ENCODE assay signal across 8 cellular contexts in the genomic region with DNA sequence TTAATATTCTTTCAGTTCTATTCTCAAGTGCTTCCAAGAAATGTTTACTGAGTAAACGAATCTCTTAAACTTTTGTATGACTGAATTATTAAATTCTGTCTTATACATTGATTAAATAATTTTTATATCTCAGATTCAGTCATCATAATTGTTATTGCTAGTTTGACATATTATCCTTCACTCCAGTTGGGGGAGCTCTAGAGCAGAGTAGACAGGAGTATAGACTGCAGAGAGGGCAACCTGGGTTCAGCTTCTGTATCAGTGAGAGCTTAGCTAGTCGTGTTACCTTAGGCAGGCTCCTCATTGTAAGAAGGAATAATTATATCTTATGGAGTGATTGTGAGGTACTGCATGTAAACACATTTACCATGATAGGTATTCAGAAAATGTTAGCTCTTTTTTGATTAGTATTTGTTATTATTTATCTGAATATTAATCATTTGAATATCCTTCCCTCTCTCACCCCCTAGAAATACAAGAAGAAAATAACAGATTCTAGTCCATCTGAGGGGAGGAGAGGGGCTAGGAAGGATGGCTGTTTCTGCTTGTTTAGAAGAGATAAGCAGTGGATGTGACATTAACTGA. TPM values are rescaled to one million over a fixed set of nuclear protein-coding genes. Genes with fewer than 3 reads are reported as not detected.
DNase-seq lines count a peak whose midpoint lies in the region; ATAC-seq, FAIRE-seq and TF ChIP-seq lines count a peak whose summit lies in the region.

No MANE protein-coding gene starts in this region.

- POLR2A ChIA-PET in PC-9 (lab: Charles Lee; ENCODE audit: unreplicated experiment) = no interaction called here

- no TSS peak for BruUV-seq in PC-9 (replicated peaks; lab: Mats Ljungman, UMichigan)

- WGBS in lung, 2 donors = 34 to 52% methylated on average over 2 of the region's 2 CpGs

- no peaks in the 10 kb centered on the region for H3K9me3 ChIP-seq in PC-9 (ENCODE audit: insufficient read depth, low read depth)
- no peaks in the 10 kb centered on the region for H3K9me3 ChIP-seq in lung (ENCODE audit: control insufficient read depth in 2 of 2, insufficient read depth in 1 of 2, low read length in 1 of 2)

- no peaks in the 10 kb centered on the region for H3F3A ChIP-seq in PC-9 (ENCODE audit: insufficient read depth, low read depth)

- TF ChIP-seq POLR2A in GM12892 (IDR thresholded peaks at IDR 0.05; ENCODE audit: low read depth, low read length) = no peak

- CTCF ChIA-PET in PC-9 (lab: Charles Lee) = interaction anchor here (0.6 to 0.8 kb wide), 2 partner anchors 11 to 518 kb away, joined by 3 to 4 read pairs; no protein-coding TSS in a partner anchor

- no peaks in the 10 kb centered on the region for H4K20me1 ChIP-seq in PC-9 (ENCODE audit: insufficient read depth)

- intact Hi-C loops in PC-9 (cut with micrococcal nuclease; ENCODE audit: unreplicated experiment) = no loop called here

- FAIRE-seq in bronchial epithelial cell (lab: Jason Lieb, UNC) (no peak), GM12892 (lab: Jason Lieb, UNC) (no peak)

- H3K4me1 ChIP-seq in PC-9 (replicated peaks; ENCODE audit: insufficient read depth) (no peaks in the 10 kb centered on the region), lung (ENCODE audit: control insufficient read depth in 2 of 2, insufficient read depth in 2 of 2, low read length in 2 of 2) (no peaks in the 10 kb centered on the region)

- H3K27me3 ChIP-seq in PC-9 (ENCODE audit: insufficient read depth, low read depth) (no peaks in the 10 kb centered on the region), bronchial epithelial cell (ENCODE audit: control insufficient read depth, insufficient read depth, low read length) (no peaks in the 10 kb centered on the region), lung (ENCODE audit: control insufficient read depth, insufficient read depth) (no peaks in the 10 kb centered on the region)

- no peak overlapping the region for H3K27ac ChIP-seq in PC-9
- no peak overlapping the region for H3K27ac ChIP-seq in lung (ENCODE audit: low read depth in 1 of 2, low read length in 1 of 2)

- H3K79me2 ChIP-seq in PC-9 (ENCODE audit: low read depth) = no peaks in the 10 kb centered on the region

- peak; percentile 59; the same call in 1 of the 2 replicates for TF ChIP-seq CTCF in PC-9 (conservative IDR thresholded peaks at IDR 0.05)
- peak; percentile 48 for TF ChIP-seq CTCF in bronchial epithelial cell (IDR thresholded peaks at IDR 0.05; ENCODE audit: insufficient read depth, low read length, severe bottlenecking)
- TF ChIP-seq CTCF in lung (IDR thresholded peaks at IDR 0.05; ENCODE audit: control extremely low read depth, extremely low read depth) = peak; percentile 9

- H2AFZ ChIP-seq in PC-9 = no peak overlapping the region

- H3K36me3 ChIP-seq in PC-9 (ENCODE audit: low read depth) (0 out of 2 replicates have a peak, but pooled peaks cover 8% of the 10 kb centered on the region), bronchial epithelial cell (ENCODE audit: control insufficient read depth, insufficient read depth, low read length) (no peaks in the 10 kb centered on the region), lung (ENCODE audit: control insufficient read depth in 2 of 2, insufficient read depth in 2 of 2, low read length in 2 of 2) (peaks cover 0 to 7% of the 10 kb centered on the region in 2 donors)

- H3K4me3 ChIP-seq in PC-9 (no peak overlapping the region), bronchial epithelial cell (ENCODE audit: low read depth, low read length) (no peak overlapping the region), lung (no peak overlapping the region)

- H3K4me2 ChIP-seq in PC-9 = no peak overlapping the region

- DNase-seq in NOMO-1 (lab: John Stamatoyannopoulos, UW; ENCODE audit: unreplicated experiment in 2 of 2) = peak; percentile 18 to 34
- no peak for DNase-seq in NOMO-1 treated with dmso at 0.1 percent for 144 hours (lab: John Stamatoyannopoulos, UW; ENCODE audit: unreplicated experiment)
- no peak for DNase-seq in PC-9
- peak; percentile 56 for DNase-seq in bronchial epithelial cell (ENCODE audit: low read depth)
- DNase-seq in lung (ENCODE audit: low spot score) = no peak
- DNase-seq in GM12892 (ENCODE audit: insufficient read length) = no peak

- ATAC-seq in GM19463 (IDR thresholded peaks at IDR 0.05; ENCODE audit: unreplicated experiment) = peak; percentile 92
- peak; percentile 89 for ATAC-seq in HG03439 (IDR thresholded peaks at IDR 0.05; ENCODE audit: unreplicated experiment)
- peak; percentile 81 for ATAC-seq in lung (ENCODE audit: insufficient read depth, low FRiP score)

- H3K9me2 ChIP-seq in PC-9 (ENCODE audit: insufficient read depth) = no peaks in the 10 kb centered on the region

RNA-seq across cellular contexts. Expression of gene ZCWPW2, which starts 31.0 kb away (rescaled TPM):
- total RNA-seq in PC-9 (2021) (0.80 and 0.81 TPM in 2 replicates), bronchial epithelial cell (0.38 TPM in 1 of 2 replicates, not detected in the other), lung (1 to 10 TPM in 1 of 2 donors, under 1 TPM in 1; 0.98 to 2.1 TPM)
- polyA plus RNA-seq in lung = under 1 TPM; 0.37 to 0.77 TPM
- 0.34 TPM for polyA plus RNA-seq in GM12892 (2012; ENCODE audit: missing spikeins)

RNA-seq across cellular contexts. Expression of gene AZI2, which starts 31.1 kb away (rescaled TPM):
- total RNA-seq in PC-9 (2021) = 33.3 and 39.5 TPM in 2 replicates
- total RNA-seq in bronchial epithelial cell = 81.6 and 148 TPM in 2 replicates
- 100 to 1,000 TPM in 1 of 2 donors, 10 to 100 TPM in 1; 64.8 to 132 TPM for total RNA-seq in lung
- polyA plus RNA-seq in lung = 10 to 100 TPM; 32.5 to 65.8 TPM
- polyA plus RNA-seq in GM12892 (2012; ENCODE audit: missing spikeins) = 31.0 TPM

Comparison
In these comparisons a context has a peak if more than half of its experiments do, and no peak if none do; other contexts are left out.
1. DNase-seq: peak in NOMO-1 (2 of 2) and bronchial epithelial cell (single experiment); none in NOMO-1 treated with dmso at 0.1 percent for 144 hours (single experiment), PC-9 (0 of 2), lung (single experiment) and GM12892 (single experiment).
2. CTCF ChIP-seq: peak in every context shown above with its lines; median percentile 59 in PC-9; 48 in bronchial epithelial cell; 9 in lung.
3. Peak in every context shown above with its lines, with median percentiles within 50 percentile points of each other: ATAC-seq.